In genomic region chr1:54069792-54070548, GRCh38 we compare ENCODE assay signal across 8 cellular contexts. TPM values are rescaled to one million over a fixed set of nuclear protein-coding genes. Genes with fewer than 3 reads are reported as not detected.
DNase-seq lines count a peak whose midpoint lies in the region; ATAC-seq, FAIRE-seq and TF ChIP-seq lines count a peak whose summit lies in the region.

No MANE protein-coding gene starts in this region.

- H3K79me2 ChIP-seq in DND-41 (ENCODE audit: insufficient read depth, low read length), result no peaks in the 10 kb centered on the region

- H3K27ac ChIP-seq in DND-41 (ENCODE audit: low read length) (no peak overlapping the region), foreskin keratinocyte (no peak overlapping the region)

- H3K4me3 Mint-ChIP-seq in progenitor cell of endocrine pancreas (ENCODE audit: low read depth), result no peak overlapping the region
- no peak overlapping the region for H3K4me3 Mint-ChIP-seq in T-helper 2 cell treated with Interferon-gamma antibody and Interleukin-4, amounts not matched to agents 5 μg/mL and 100 μg/mL, for 36 hours

- peak; percentile 97 for ATAC-seq in DND-41 (ENCODE audit: insufficient read depth, low read depth)
- peak; percentile 71 for ATAC-seq in foreskin keratinocyte

- H3K4me1 Mint-ChIP-seq in progenitor cell of endocrine pancreas (ENCODE audit: low read depth), result no peaks in the 10 kb centered on the region
- H3K4me1 Mint-ChIP-seq in T-helper 2 cell treated with Interferon-gamma antibody and Interleukin-4, amounts not matched to agents 5 μg/mL and 100 μg/mL, for 36 hours (ENCODE audit: low read depth), result no peaks in the 10 kb centered on the region

- peak; percentile 96 for FAIRE-seq in TTC549 (lab: Jason Lieb, UNC)

- H3K36me3 Mint-ChIP-seq in progenitor cell of endocrine pancreas (ENCODE audit: insufficient read depth), result peaks cover 9% of the 10 kb centered on the region
- H3K36me3 Mint-ChIP-seq in T-helper 2 cell treated with Interferon-gamma antibody and Interleukin-4, amounts not matched to agents 5 μg/mL and 100 μg/mL, for 36 hours (ENCODE audit: low read depth), result peaks cover 16% of the 10 kb centered on the region

- H2AFZ ChIP-seq in DND-41 (ENCODE audit: low read depth, low read length), result no peak overlapping the region

- H3K9me3 ChIP-seq in DND-41 (ENCODE audit: insufficient read depth, low read length, severe bottlenecking), result peaks cover 4% of the 10 kb centered on the region

- H3K4me3 ChIP-seq in DND-41 (ENCODE audit: low read depth in 1 of 2, low read length in 2 of 2), result no peak overlapping the region

- H3K9me3 Mint-ChIP-seq in progenitor cell of endocrine pancreas (ENCODE audit: low read depth), result no peaks in the 10 kb centered on the region
- no peaks in the 10 kb centered on the region for H3K9me3 Mint-ChIP-seq in T-helper 2 cell treated with Interferon-gamma antibody and Interleukin-4, amounts not matched to agents 5 μg/mL and 100 μg/mL, for 36 hours

- no peak overlapping the region for H3K9ac ChIP-seq in DND-41 (ENCODE audit: low read depth, low read length)

- peaks cover 17% of the 10 kb centered on the region for H3K36me3 ChIP-seq in DND-41 (ENCODE audit: insufficient read depth, low read length)

- H4K20me1 ChIP-seq in DND-41 (ENCODE audit: insufficient read depth, low read length), result no peaks in the 10 kb centered on the region

- no peaks in the 10 kb centered on the region for H3K27me3 ChIP-seq in DND-41 (ENCODE audit: insufficient read depth, low read length, poor library complexity)
- H3K27me3 ChIP-seq in foreskin keratinocyte, result no peaks in the 10 kb centered on the region

- TF ChIP-seq CTCF in DND-41 (IDR thresholded peaks at IDR 0.05; ENCODE audit: borderline replicate concordance, extremely low read depth, low read length, poor library complexity, severe bottlenecking) (peak; percentile 91), foreskin keratinocyte (conservative IDR thresholded peaks at IDR 0.05) (peak; percentile 96), progenitor cell of endocrine pancreas (IDR thresholded peaks at IDR 0.05; ENCODE audit: unreplicated experiment) (peak; percentile 70)

- DNase-seq in DND-41 (no peak), H4 (ENCODE audit: low spot score) (peak; percentile 61), NCI-H1930 (lab: John Stamatoyannopoulos, UW) (peak; percentile 3), foreskin keratinocyte (peak; percentile 8 to 40), progenitor cell of endocrine pancreas (ENCODE audit: low spot score, unreplicated experiment) (no peak), occipital lobe (lab: John Stamatoyannopoulos, UW) (no peak)
- DNase-seq in T-helper 2 cell treated with Interferon-gamma antibody and Interleukin-4, amounts not matched to agents 5 μg/mL and 100 μg/mL, for 36 hours (ENCODE audit: low spot score), result no peak

- H3K27ac Mint-ChIP-seq in progenitor cell of endocrine pancreas, result no peak overlapping the region
- H3K27ac Mint-ChIP-seq in T-helper 2 cell treated with Interferon-gamma antibody and Interleukin-4, amounts not matched to agents 5 μg/mL and 100 μg/mL, for 36 hours, result no peak overlapping the region

- no peaks in the 10 kb centered on the region for H3K27me3 Mint-ChIP-seq in progenitor cell of endocrine pancreas
- no peaks in the 10 kb centered on the region for H3K27me3 Mint-ChIP-seq in T-helper 2 cell treated with Interferon-gamma antibody and Interleukin-4, amounts not matched to agents 5 μg/mL and 100 μg/mL, for 36 hours (ENCODE audit: low read depth)

- H3K4me1 ChIP-seq in DND-41 (ENCODE audit: insufficient read depth, low read length) (no peaks in the 10 kb centered on the region), foreskin keratinocyte (no peaks in the 10 kb centered on the region)

- no peak overlapping the region for H3K4me2 ChIP-seq in DND-41 (ENCODE audit: insufficient read depth, low read length)

RNA-seq across cellular contexts. Expression of gene TCEANC2, which starts 16.6 kb away (rescaled TPM):
- total RNA-seq in H4 (2014; rRNA removed; shearing (Covaris generic)), result 2.8 and 3.9 TPM in 2 replicates
- total RNA-seq in foreskin keratinocyte, result 3.4 and 3.8 TPM in 2 replicates
- polyA plus RNA-seq in foreskin keratinocyte, result 2.1 and 2.9 TPM in 2 replicates
- 6.5 and 6.7 TPM in 2 replicates for total RNA-seq in progenitor cell of endocrine pancreas
- total RNA-seq in occipital lobe, result 7.0 TPM

RNA-seq across cellular contexts. Expression of gene TMEM59, which starts 17.0 kb away (rescaled TPM):
- 419 and 447 TPM in 2 replicates for total RNA-seq in H4 (2014; rRNA removed; shearing (Covaris generic))
- total RNA-seq in foreskin keratinocyte, result 120 and 137 TPM in 2 replicates
- 100 and 111 TPM in 2 replicates for polyA plus RNA-seq in foreskin keratinocyte
- 196 and 205 TPM in 2 replicates for total RNA-seq in progenitor cell of endocrine pancreas
- 122 TPM for total RNA-seq in occipital lobe

RNA-seq across cellular contexts. Expression of gene LDLRAD1, which starts 52.0 kb away (rescaled TPM):
- total RNA-seq in H4 (2014; rRNA removed; shearing (Covaris generic)), result not detected in 2 replicates
- total RNA-seq in foreskin keratinocyte (not detected in 2 replicates), progenitor cell of endocrine pancreas (0.20 and 0.84 TPM in 2 replicates), occipital lobe (not detected)
- polyA plus RNA-seq in foreskin keratinocyte, result not detected in 2 replicates

Comparison
In these comparisons a context has a peak if more than half of its experiments do, and no peak if none do; other contexts are left out.
1. DNase-seq: peak in H4 (single experiment), NCI-H1930 (2 of 2) and foreskin keratinocyte (2 of 2); none in DND-41 (single experiment), progenitor cell of endocrine pancreas (single experiment), T-helper 2 cell treated with Interferon-gamma antibody and Interleukin-4, amounts not matched to agents 5 μg/mL and 100 μg/mL, for 36 hours (single experiment) and occipital lobe (single experiment).
2. Peak in every context shown above with its lines, with median percentiles within 50 percentile points of each other: CTCF ChIP-seq.